Comparison of ENCODE assay signal across 27 cellular contexts in the genomic region with DNA sequence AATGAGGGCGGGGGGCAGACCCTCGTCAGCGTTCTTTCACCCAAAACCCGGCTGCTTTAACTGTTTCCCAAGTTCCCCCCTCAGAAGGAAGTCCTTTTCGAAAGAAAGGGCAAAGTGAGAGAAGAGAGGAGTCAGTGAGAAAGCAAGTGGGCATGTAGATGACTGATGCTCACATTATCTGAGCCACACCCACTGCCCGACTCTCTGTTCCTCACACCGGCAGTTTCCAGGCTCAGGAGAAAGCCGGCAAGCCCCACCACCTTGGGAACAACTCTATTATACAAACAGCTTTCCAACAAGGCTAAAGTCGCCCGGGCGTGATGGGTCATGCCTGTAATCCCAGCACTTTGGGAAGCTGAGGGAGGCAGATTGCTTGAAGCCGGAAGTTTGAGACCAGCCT.
"Had no signal": no experiment of that assay in that cellular context is flagged by ENCODE, and none has a peak within 500 bp of the region (broad histone marks: within the 10 kb centered on the region; RNA-seq: fewer than 3 reads in every experiment).

No MANE protein-coding gene starts in this region.

- H3K27me3 ChIP-seq: adrenal gland, esophagus muscularis mucosa, heart right ventricle, pancreas, sigmoid colon, thyroid gland, upper lobe of left lung, vagina had no signal

- DNase-seq: activated CD4-positive, alpha-beta memory T cell treated with anti-CD3 and anti-CD28 coated beads for 36 hours; activated CD4-positive, alpha-beta T cell treated with anti-CD3 and anti-CD28 coated beads for 48 hours; activated CD8-positive, alpha-beta memory T cell treated with anti-CD3 and anti-CD28 coated beads, Interleukin-2, amount 50 U/mL, for 4 hours; activated effector memory CD4-positive, alpha-beta T cell treated with anti-CD3 and anti-CD28 coated beads, Interleukin-2, amount 50 U/mL, for 16 hours; activated naive CD4-positive, alpha-beta T cell treated with anti-CD3 and anti-CD28 coated beads for 36 hours; activated naive CD8-positive, alpha-beta T cell treated with anti-CD3 and anti-CD28 coated beads for 36 hours; activated T-cell treated with anti-CD3 and anti-CD28 coated beads, Interleukin-2, amount 50 U/mL, for 1 hour; adrenal gland; aorta; cortex of kidney; effector memory CD8-positive, alpha-beta T cell; foreskin melanocyte; heart right ventricle; midbrain; naive thymus-derived CD4-positive, alpha-beta T cell; pancreas; sigmoid colon; small intestine; stimulated activated CD4-positive, alpha-beta T cell treated with anti-CD3 and anti-CD28 coated beads, Interleukin-4, amount 100 ng/mL, for 24 hours; stimulated activated naive CD8-positive, alpha-beta T cell treated with anti-CD3 and anti-CD28 coated beads, Interleukin-15, amount 100 ng/mL, for 72 hours; substantia nigra; thyroid gland; upper lobe of left lung had no signal

- FAIRE-seq: pancreas, small intestine had no signal

- ATAC-seq: effector memory CD8-positive, alpha-beta T cell; heart right ventricle; naive thymus-derived CD4-positive, alpha-beta T cell; pancreas; stimulated activated effector memory CD8-positive, alpha-beta T cell treated with anti-CD3 and anti-CD28 coated beads, Interleukin-12 subunit alpha, Interleukin-12 subunit beta, amount 100 ng/mL, for 72 hours; stimulated activated naive CD8-positive, alpha-beta T cell treated with anti-CD3 and anti-CD28 coated beads, Interleukin-15, amount 100 ng/mL, for 72 hours had no signal

- H3K9me3 ChIP-seq: adrenal gland, esophagus muscularis mucosa, heart right ventricle, pancreas, prostate gland, sigmoid colon, thyroid gland, upper lobe of left lung, vagina had no signal

- H3K4me1 ChIP-seq: pancreas had no signal

- H3K27ac ChIP-seq: adrenal gland, esophagus muscularis mucosa, heart right ventricle, pancreas, prostate gland, sigmoid colon, thyroid gland, upper lobe of left lung, vagina had no signal

- H3K4me3 ChIP-seq: adrenal gland, esophagus muscularis mucosa, heart right ventricle, pancreas, prostate gland, sigmoid colon, thyroid gland, upper lobe of left lung, vagina had no signal
